Comparison of ENCODE assay signal across 24 cellular contexts in genomic region chr19:29503140-29503758, GRCh38. TPM values are rescaled to one million over a fixed set of nuclear protein-coding genes. Genes with fewer than 3 reads are reported as not detected.
DNase-seq lines count a peak whose midpoint lies in the region; ATAC-seq lines count a peak whose summit lies in the region.
"Had no signal": no experiment of that assay in that cellular context is flagged by ENCODE, and none has a peak within 500 bp of the region (broad histone marks: within the 10 kb centered on the region; RNA-seq: fewer than 3 reads in every experiment).

No MANE protein-coding gene starts in this region.

- H3K79me1 ChIP-seq in neuronal stem cell (ENCODE audit: low read depth, low read length) = peaks cover 2% of the 10 kb centered on the region

- ATAC-seq in HG02840 (IDR thresholded peaks at IDR 0.05; ENCODE audit: low FRiP score, unreplicated experiment) = no peak
- ATAC-seq: Panc1 had no signal

- no CpG with 5 or more reads among the region's 12 CpGs for WGBS in neuronal stem cell (ENCODE audit: extremely low coverage in 2 of 2, insufficient read length in 2 of 2, insufficient replicate concordance in 1 of 2), 2 donors

- H2AK5ac ChIP-seq in neuronal stem cell (ENCODE audit: low read depth, low read length) = peak overlapping the region; percentile 36

- no peak overlapping the region for H3K18ac ChIP-seq in neuronal stem cell (ENCODE audit: low read length)

- no peak overlapping the region for H3K23ac ChIP-seq in neuronal stem cell (ENCODE audit: low read depth, low read length, poor library complexity)

- H3K27ac ChIP-seq in caudate nucleus (ENCODE audit: low read depth, low read length) (peak overlapping the region; percentile 93), neuronal stem cell (replicated peaks; ENCODE audit: low read length) (no peak overlapping the region)
- H3K27ac ChIP-seq: BLaER1, HL-60, SJCRH30 had no signal

- H3K9ac ChIP-seq in neuronal stem cell (ENCODE audit: low read depth, low read length, poor library complexity) = no peak overlapping the region
- H3K9ac ChIP-seq: BLaER1 had no signal

- no peak overlapping the region for H3K4me2 ChIP-seq in neuronal stem cell (ENCODE audit: insufficient read depth, low read length, poor library complexity, severe bottlenecking)
- H3K4me2 ChIP-seq: BLaER1 had no signal

- no peaks in the 10 kb centered on the region for H3K36me3 ChIP-seq in neuronal stem cell (replicated peaks in 1 of 2; ENCODE audit: control insufficient read depth in 2 of 2, insufficient read depth in 2 of 2, low read length in 2 of 2)
- H3K36me3 ChIP-seq: BLaER1, SJCRH30 had no signal

- peak in 1 of 61 donors; percentile 9 for DNase-seq in caudate nucleus (lab: John Stamatoyannopoulos, UW)
- peak; percentile 54 for DNase-seq in globus pallidus (ENCODE audit: low spot score)
- no peak for DNase-seq in neuronal stem cell (ENCODE audit: low spot score)
- peak; percentile 53 for DNase-seq in superior temporal gyrus (ENCODE audit: extremely low spot score)
- DNase-seq in NCI-H2227 (lab: John Stamatoyannopoulos, UW; ENCODE audit: unreplicated experiment) = no peak
- DNase-seq in NCI-H187 treated with DMSO at 0.1 percent for 48 hours (lab: John Stamatoyannopoulos, UW) = no peak
- DNase-seq: CD4-positive, alpha-beta T cell; COR-L47; DMS79 treated with DMSO at 0.1 percent for 48 hours; H7; HFFc6; KBM-7; MM.1S; NCI-H1092; NCI-H1436; NCI-H2029 treated with DMSO at 0.1 percent for 48 hours; NCI-H345; NCI-H524; NCI-H774; SJCRH30 had no signal

- H4K8ac ChIP-seq in neuronal stem cell (ENCODE audit: low read depth, low read length) = no peak overlapping the region

- H3K14ac ChIP-seq in neuronal stem cell (ENCODE audit: low read length) = peak overlapping the region; percentile 10

- H2BK5ac ChIP-seq in neuronal stem cell (ENCODE audit: low read length) = no peak overlapping the region

- H4K91ac ChIP-seq in neuronal stem cell (ENCODE audit: low read depth, low read length, poor library complexity) = no peak overlapping the region

- peak overlapping the region; percentile 89 for H2BK12ac ChIP-seq in neuronal stem cell (ENCODE audit: low read length)

- H3K27me3 ChIP-seq in neuronal stem cell (ENCODE audit: control insufficient read depth in 3 of 3, insufficient read depth in 3 of 3, low read depth in 1 of 3, low read length in 3 of 3) = no peaks in the 10 kb centered on the region
- H3K27me3 ChIP-seq: BLaER1 had no signal

- peaks cover 0 to 16% of the 10 kb centered on the region in 2 donors for H3K4me1 ChIP-seq in neuronal stem cell (ENCODE audit: control insufficient read depth in 2 of 2, insufficient read depth in 1 of 2, low read depth in 1 of 2, low read length in 2 of 2)
- H3K4me1 ChIP-seq: BLaER1 had no signal

- H2BK15ac ChIP-seq in neuronal stem cell (ENCODE audit: low read length) = no peak overlapping the region

- H2BK120ac ChIP-seq in neuronal stem cell (ENCODE audit: low read depth, low read length) = no peak overlapping the region

- H3K4ac ChIP-seq in neuronal stem cell (ENCODE audit: low read length) = no peak overlapping the region

- H2AFZ ChIP-seq in neuronal stem cell (ENCODE audit: low read length) = no peak overlapping the region

- no peak overlapping the region for H3K4me3 ChIP-seq in neuronal stem cell (ENCODE audit: low read length in 2 of 2)
- H3K4me3 ChIP-seq: BLaER1, SJCRH30 had no signal

- H3K9me3 ChIP-seq in neuronal stem cell (replicated peaks in 1 of 2; ENCODE audit: control insufficient read depth in 2 of 2, insufficient read depth in 1 of 2, low read depth in 1 of 2, low read length in 2 of 2) = peaks cover 0 to 1% of the 10 kb centered on the region in 2 donors
- H3K9me3 ChIP-seq: BLaER1, SJCRH30 had no signal

RNA-seq across cellular contexts. Expression of gene VSTM2B, which starts 22.5 kb away (rescaled TPM):
- polyA plus RNA-seq in neuronal stem cell (2013, experiment 1 of 2) = 2.1 TPM
- 2.2 TPM for polyA plus RNA-seq in neuronal stem cell (2013, experiment 2 of 2)

Comparison
In these comparisons a context has a peak if more than half of its experiments do, and no peak if none do; other contexts are left out.
1. DNase-seq: peak in globus pallidus (single experiment) and superior temporal gyrus (single experiment); none in neuronal stem cell (single experiment), NCI-H2227 (single experiment) and NCI-H187 treated with DMSO at 0.1 percent for 48 hours (single experiment).